Comparison of ENCODE assay signal across 29 cellular contexts in the genomic region with DNA sequence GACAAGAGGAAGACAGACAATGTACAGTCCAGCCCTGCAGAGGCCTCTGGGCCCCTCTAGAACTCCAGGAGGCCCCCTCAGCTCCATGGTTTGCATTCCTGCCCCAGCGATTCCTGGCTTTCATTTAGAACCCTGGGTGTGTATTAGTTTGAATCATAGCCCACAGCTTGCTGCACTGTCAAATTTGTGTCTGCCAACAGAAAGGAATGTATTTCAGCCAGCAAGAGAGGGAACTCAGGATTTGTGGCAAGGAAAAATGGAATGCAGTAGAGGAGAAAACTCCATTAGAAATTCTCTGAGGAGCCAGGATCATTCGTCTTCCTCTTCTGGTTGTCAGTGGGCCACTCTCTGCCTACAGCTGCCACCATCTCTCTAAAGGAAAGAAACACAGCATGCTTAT.
"Had no signal": no experiment of that assay in that cellular context is flagged by ENCODE, and none has a peak within 500 bp of the region (broad histone marks: within the 10 kb centered on the region; RNA-seq: fewer than 3 reads in every experiment).

No MANE protein-coding gene starts in this region.

- H3K4me3 ChIP-seq: adrenal gland, breast epithelium, colonic mucosa, gastrocnemius medialis, left ventricle myocardium inferior, right lobe of liver, skin epidermis, thoracic aorta, uterus had no signal

- H3K27ac Mint-ChIP-seq: activated CD4-positive, alpha-beta T cell treated with anti-CD3 and anti-CD28 coated beads for 36 hours; activated naive CD8-positive, alpha-beta T cell; natural killer cell; stimulated activated effector memory CD8-positive, alpha-beta T cell treated with anti-CD3 and anti-CD28 coated beads, Interleukin-12 subunit alpha, Interleukin-12 subunit beta, amount 100 ng/mL, for 72 hours; stimulated activated naive CD8-positive, alpha-beta T cell treated with anti-CD3 and anti-CD28 coated beads, Interleukin-15, Interleukin-2, amounts not matched to agents 100 ng/mL and 50 ng/mL, for 24 hours; T-helper 2 cell treated with Interferon-gamma antibody and Interleukin-4, amounts not matched to agents 5 μg/mL and 100 μg/mL, for 36 hours had no signal

- ATAC-seq: activated CD4-positive, alpha-beta T cell treated with anti-CD3 and anti-CD28 coated beads for 36 hours; gastrocnemius medialis; natural killer cell; right lobe of liver; stimulated activated effector memory CD8-positive, alpha-beta T cell treated with anti-CD3 and anti-CD28 coated beads, Interleukin-12 subunit alpha, Interleukin-12 subunit beta, amount 100 ng/mL, for 72 hours had no signal

- H3K27me3 ChIP-seq: adrenal gland, breast epithelium, colonic mucosa, gastrocnemius medialis, neutrophil, right lobe of liver, uterus had no signal

- H3K4me3 Mint-ChIP-seq: activated CD4-positive, alpha-beta T cell treated with anti-CD3 and anti-CD28 coated beads for 36 hours; activated naive CD8-positive, alpha-beta T cell; natural killer cell; stimulated activated effector memory CD8-positive, alpha-beta T cell treated with anti-CD3 and anti-CD28 coated beads, Interleukin-12 subunit alpha, Interleukin-12 subunit beta, amount 100 ng/mL, for 72 hours; stimulated activated naive CD8-positive, alpha-beta T cell treated with anti-CD3 and anti-CD28 coated beads, Interleukin-15, Interleukin-2, amounts not matched to agents 100 ng/mL and 50 ng/mL, for 24 hours; T-helper 2 cell treated with Interferon-gamma antibody and Interleukin-4, amounts not matched to agents 5 μg/mL and 100 μg/mL, for 36 hours had no signal

- H3K9me3 ChIP-seq: adrenal gland, breast epithelium, colonic mucosa, gastrocnemius medialis, left ventricle myocardium inferior, neutrophil, right lobe of liver, thoracic aorta, uterus had no signal

- H3K4me1 Mint-ChIP-seq: activated CD4-positive, alpha-beta T cell treated with anti-CD3 and anti-CD28 coated beads for 36 hours had no signal

- H3K36me3 Mint-ChIP-seq: natural killer cell; stimulated activated effector memory CD8-positive, alpha-beta T cell treated with anti-CD3 and anti-CD28 coated beads, Interleukin-12 subunit alpha, Interleukin-12 subunit beta, amount 100 ng/mL, for 72 hours had no signal

- H3K9me3 Mint-ChIP-seq: natural killer cell; stimulated activated effector memory CD8-positive, alpha-beta T cell treated with anti-CD3 and anti-CD28 coated beads, Interleukin-12 subunit alpha, Interleukin-12 subunit beta, amount 100 ng/mL, for 72 hours; stimulated activated naive CD8-positive, alpha-beta T cell treated with anti-CD3 and anti-CD28 coated beads, Interleukin-15, Interleukin-2, amounts not matched to agents 100 ng/mL and 50 ng/mL, for 24 hours; T-helper 2 cell treated with Interferon-gamma antibody and Interleukin-4, amounts not matched to agents 5 μg/mL and 100 μg/mL, for 36 hours had no signal

- H3K27ac ChIP-seq: adrenal gland, breast epithelium, colonic mucosa, gastrocnemius medialis, left ventricle myocardium inferior, neutrophil, right lobe of liver, thoracic aorta, uterus had no signal

- DNase-seq: activated CD4-positive, alpha-beta T cell treated with anti-CD3 and anti-CD28 coated beads for 36 hours; activated CD4-positive, alpha-beta T cell treated with anti-CD3 and anti-CD28 coated beads, Interleukin-2, amount 50 U/mL, for 4 hours; activated CD4-positive, CD25-positive, alpha-beta regulatory T cell; activated effector memory CD4-positive, alpha-beta T cell treated with Interleukin-2 at 50 U/mL for 16 hours; activated naive CD4-positive, alpha-beta T cell treated with Interleukin-2 at 50 U/mL for 16 hours; adrenal gland; aorta; colonic mucosa; effector CD8-positive, alpha-beta T cell; gastrocnemius medialis; glutamatergic neuron; islet precursor cell; left ventricle myocardium inferior; midbrain; natural killer cell; right lobe of liver; stimulated activated CD4-positive, alpha-beta T cell treated with anti-CD3 and anti-CD28 coated beads, Interleukin-12 subunit alpha, Interleukin-12 subunit beta, amount 100 ng/mL, for 4 hours; stimulated activated CD4-positive, alpha-beta T cell treated with anti-CD3 and anti-CD28 coated beads, Interleukin-4, amount 100 ng/mL, for 24 hours; T-helper 1 cell; trophoblast cell; uterus had no signal

- H3K36me3 ChIP-seq: adrenal gland, breast epithelium, colonic mucosa, gastrocnemius medialis, left ventricle myocardium inferior, neutrophil, right lobe of liver, thoracic aorta, uterus had no signal

- H3K4me1 ChIP-seq: adrenal gland, breast epithelium, colonic mucosa, gastrocnemius medialis, left ventricle myocardium inferior, right lobe of liver, uterus had no signal
